ENCODE assay signal across 25 cellular contexts in genomic region chrX:53135581-53135980, GRCh38. TPM values are rescaled to one million over a fixed set of nuclear protein-coding genes. Genes with fewer than 3 reads are reported as not detected.
DNase-seq lines count a peak whose midpoint lies in the region; ATAC-seq, FAIRE-seq and TF ChIP-seq lines count a peak whose summit lies in the region.
"Had no signal": no experiment of that assay in that cellular context is flagged by ENCODE, and none has a peak within 500 bp of the region (broad histone marks: within the 10 kb centered on the region; RNA-seq: fewer than 3 reads in every experiment).

No MANE protein-coding gene starts in this region.

- H3K4me3 ChIP-seq in astrocyte (ENCODE audit: insufficient read depth, low read depth, low read length) = no peak overlapping the region
- no peak overlapping the region for H3K4me3 ChIP-seq in gastrocnemius medialis
- H3K4me3 ChIP-seq: A549; BLaER1 treated with 17β-estradiol and CSF1 and Interleukin-3, amounts not matched to agents 10 nM and 100 nM; GM23248 had no signal

- ATAC-seq in gastrocnemius medialis = peak; percentile 76 to 92
- ATAC-seq in activated CD8-positive, alpha-beta T cell treated with anti-CD3 and anti-CD28 coated beads, Interleukin-2, amount 10 ng/mL, durations not matched to agents 7 days and 5 days = no peak
- ATAC-seq: A549 had no signal

- intact Hi-C loops in gastrocnemius medialis (cut with DNase I; ENCODE audit: low total_unique reads) = no loop called here

- H3K9me3 ChIP-seq in astrocyte (ENCODE audit: insufficient read depth, low read depth, low read length) (no peaks in the 10 kb centered on the region), gastrocnemius medialis (no peaks in the 10 kb centered on the region)
- H3K9me3 ChIP-seq: A549; BE2C; BLaER1 treated with 17β-estradiol and CSF1 and Interleukin-3, amounts not matched to agents 10 nM and 100 nM had no signal

- no peaks in the 10 kb centered on the region for H3K9me3 Mint-ChIP-seq in astrocyte (ENCODE audit: unreplicated experiment)
- H3K9me3 Mint-ChIP-seq in activated CD8-positive, alpha-beta T cell treated with anti-CD3 and anti-CD28 coated beads, Interleukin-2, amount 10 ng/mL, durations not matched to agents 7 days and 5 days (ENCODE audit: insufficient read depth) = no peaks in the 10 kb centered on the region
- H3K9me3 Mint-ChIP-seq: CD4-positive, alpha-beta T cell; CD8-positive, alpha-beta memory T cell had no signal

- H3K4me1 ChIP-seq in astrocyte (ENCODE audit: insufficient read depth, low read length) (no peaks in the 10 kb centered on the region), gastrocnemius medialis (no peaks in the 10 kb centered on the region)
- H3K4me1 ChIP-seq: A549; BE2C; BLaER1 treated with 17β-estradiol and CSF1 and Interleukin-3, amounts not matched to agents 10 nM and 100 nM had no signal

- H3K36me3 ChIP-seq in astrocyte (ENCODE audit: insufficient read depth, low read length) (no peaks in the 10 kb centered on the region), gastrocnemius medialis (peaks cover 0 to 3% of the 10 kb centered on the region in 2 donors)
- H3K36me3 ChIP-seq: BE2C had no signal

- FAIRE-seq in astrocyte (lab: Jason Lieb, UNC) = peak; percentile 29
- FAIRE-seq: A549, D721Med, G401.6, GM12892, H1 had no signal

- CTCF ChIA-PET in activated CD8-positive, alpha-beta T cell treated with anti-CD3 and anti-CD28 coated beads, Interleukin-2, amount 10 ng/mL, durations not matched to agents 7 days and 5 days (lab: Charles Lee) = no interaction called here

- H3K27me3 ChIP-seq in astrocyte (ENCODE audit: insufficient read depth, low read length) (no peaks in the 10 kb centered on the region), gastrocnemius medialis (no peaks in the 10 kb centered on the region)
- H3K27me3 ChIP-seq: BE2C had no signal

- no peak for TF ChIP-seq POLR2A in gastrocnemius medialis (IDR thresholded peaks at IDR 0.05)

- no peaks in the 10 kb centered on the region for H3K4me1 Mint-ChIP-seq in astrocyte (ENCODE audit: low read depth, unreplicated experiment)
- peaks cover 6% of the 10 kb centered on the region for H3K4me1 Mint-ChIP-seq in activated CD8-positive, alpha-beta T cell treated with anti-CD3 and anti-CD28 coated beads, Interleukin-2, amount 10 ng/mL, durations not matched to agents 7 days and 5 days (ENCODE audit: low read depth)
- H3K4me1 Mint-ChIP-seq: CD8-positive, alpha-beta memory T cell had no signal

- POLR2A ChIA-PET in activated CD8-positive, alpha-beta T cell treated with anti-CD3 and anti-CD28 coated beads, Interleukin-2, amount 10 ng/mL, durations not matched to agents 7 days and 5 days (lab: Charles Lee) = no interaction called here

- in situ Hi-C loops in gastrocnemius medialis (cut with MboI; ENCODE audit: low sequenced_read_pairs in 4 of 4) = no loop called here

- H2AFZ ChIP-seq in astrocyte (ENCODE audit: low read depth, low read length) = no peak overlapping the region
- H2AFZ ChIP-seq: GM23248 had no signal

- H4K20me1 ChIP-seq in astrocyte (ENCODE audit: insufficient read depth, low read length) = no peaks in the 10 kb centered on the region

- no peak overlapping the region for H3K27ac Mint-ChIP-seq in astrocyte (ENCODE audit: unreplicated experiment)
- no peak overlapping the region for H3K27ac Mint-ChIP-seq in activated CD8-positive, alpha-beta T cell treated with anti-CD3 and anti-CD28 coated beads, Interleukin-2, amount 10 ng/mL, durations not matched to agents 7 days and 5 days
- H3K27ac Mint-ChIP-seq: CD14-positive monocyte; CD4-positive, alpha-beta T cell; CD8-positive, alpha-beta memory T cell had no signal

- no peaks in the 10 kb centered on the region for H3K79me2 ChIP-seq in astrocyte (ENCODE audit: insufficient read depth, low read length)

- no peak overlapping the region for H3K4me3 Mint-ChIP-seq in astrocyte (ENCODE audit: unreplicated experiment)
- H3K4me3 Mint-ChIP-seq in activated CD8-positive, alpha-beta T cell treated with anti-CD3 and anti-CD28 coated beads, Interleukin-2, amount 10 ng/mL, durations not matched to agents 7 days and 5 days = no peak overlapping the region
- H3K4me3 Mint-ChIP-seq: CD14-positive monocyte; CD4-positive, alpha-beta T cell; CD8-positive, alpha-beta memory T cell had no signal

- no peak overlapping the region for H3K27ac ChIP-seq in astrocyte (ENCODE audit: low read depth, low read length)
- H3K27ac ChIP-seq in gastrocnemius medialis = peak overlapping the region in 3 of 4 donors; percentile 36 to 59 (median 59)
- H3K27ac ChIP-seq: A549; BLaER1 treated with 17β-estradiol and CSF1 and Interleukin-3, amounts not matched to agents 10 nM and 100 nM; GM23248 had no signal

- no peak overlapping the region for H3K9ac ChIP-seq in astrocyte (ENCODE audit: low read length)
- H3K9ac ChIP-seq: BLaER1 treated with 17β-estradiol and CSF1 and Interleukin-3, amounts not matched to agents 10 nM and 100 nM; GM23248 had no signal

- DNase-seq in NCI-H1694 treated with DMSO at 0.1 percent for 48 hours (lab: John Stamatoyannopoulos, UW) (peak; percentile 7), NCI-H1694 (lab: John Stamatoyannopoulos, UW) (no peak), LHCN-M2 (ENCODE audit: low read depth) (peak; percentile 30), astrocyte (ENCODE audit: low read depth) (no peak), gastrocnemius medialis (peak; percentile 20 to 60), kidney glomerular epithelial cell (lab: John Stamatoyannopoulos, UW) (no peak)
- no peak for DNase-seq in activated CD8-positive, alpha-beta T cell treated with anti-CD3 and anti-CD28 coated beads, Interleukin-2, amount 10 ng/mL, durations not matched to agents 7 days and 5 days
- DNase-seq: 8988T; ACHN; AML-193; BE2C; CD4-positive, alpha-beta T cell; CD8-positive, alpha-beta memory T cell; DMS153; DND-41; GM23248; H7; HCEC 1CT had no signal

- H3K4me2 ChIP-seq in astrocyte (ENCODE audit: low read length) = no peak overlapping the region
- H3K4me2 ChIP-seq: A549; BLaER1 treated with 17β-estradiol and CSF1 and Interleukin-3, amounts not matched to agents 10 nM and 100 nM had no signal

- no peak for TF ChIP-seq CTCF in astrocyte (IDR thresholded peaks at IDR 0.05; ENCODE audit: insufficient read depth, low read depth, low read length)
- TF ChIP-seq CTCF in gastrocnemius medialis (IDR thresholded peaks at IDR 0.05 in 4 of 5, conservative IDR thresholded peaks at IDR 0.05 in 1 of 5) = no peak

- no peaks in the 10 kb centered on the region for H3K27me3 Mint-ChIP-seq in astrocyte (ENCODE audit: low read depth, unreplicated experiment)
- no peaks in the 10 kb centered on the region for H3K27me3 Mint-ChIP-seq in activated CD8-positive, alpha-beta T cell treated with anti-CD3 and anti-CD28 coated beads, Interleukin-2, amount 10 ng/mL, durations not matched to agents 7 days and 5 days (ENCODE audit: low read depth)
- H3K27me3 Mint-ChIP-seq: CD4-positive, alpha-beta T cell had no signal

- no peaks in the 10 kb centered on the region for H3K36me3 Mint-ChIP-seq in astrocyte (ENCODE audit: low read depth, unreplicated experiment)
- H3K36me3 Mint-ChIP-seq in activated CD8-positive, alpha-beta T cell treated with anti-CD3 and anti-CD28 coated beads, Interleukin-2, amount 10 ng/mL, durations not matched to agents 7 days and 5 days (ENCODE audit: low read depth) = peaks cover 1% of the 10 kb centered on the region

RNA-seq across cellular contexts. Expression of gene KANTR, which starts 41.6 kb away (rescaled TPM):
- total RNA-seq in LHCN-M2 (2014; rRNA removed) = 1.2 and 1.8 TPM in 2 replicates
- 0.83 TPM for polyA plus RNA-seq in LHCN-M2 (2012)
- 5.9 and 6.8 TPM in 2 replicates for total RNA-seq in astrocyte
- total RNA-seq in gastrocnemius medialis = 10 to 100 TPM in 2 of 4 donors, 1 to 10 TPM in 2; 3.0 to 13.0 (median 7.4) TPM
- total RNA-seq in activated CD8-positive, alpha-beta T cell treated with anti-CD3 and anti-CD28 coated beads, Interleukin-2, amount 10 ng/mL, durations not matched to agents 7 days and 5 days = 10 to 100 TPM; 11.5 to 11.6 TPM

RNA-seq across cellular contexts. Expression of gene TSPYL2, which starts 53.4 kb away (rescaled TPM):
- 13.5 and 14.0 TPM in 2 replicates for total RNA-seq in LHCN-M2 (2014; rRNA removed)
- 11.6 TPM for polyA plus RNA-seq in LHCN-M2 (2012)
- 30.7 and 31.5 TPM in 2 replicates for total RNA-seq in astrocyte
- total RNA-seq in gastrocnemius medialis = 100 to 1,000 TPM in 1 of 4 donors, 10 to 100 TPM in 3; 46.7 to 161 (median 78.6) TPM
- total RNA-seq in activated CD8-positive, alpha-beta T cell treated with anti-CD3 and anti-CD28 coated beads, Interleukin-2, amount 10 ng/mL, durations not matched to agents 7 days and 5 days = 10 to 100 TPM; 18.1 to 20.0 TPM

Comparison
In these comparisons a context has a peak if more than half of its experiments do, and no peak if none do; other contexts are left out.
1. DNase-seq: peak in NCI-H1694 treated with DMSO at 0.1 percent for 48 hours (single experiment), LHCN-M2 (single experiment) and gastrocnemius medialis (2 of 2); none in NCI-H1694 (single experiment), astrocyte (single experiment), kidney glomerular epithelial cell (single experiment) and activated CD8-positive, alpha-beta T cell treated with anti-CD3 and anti-CD28 coated beads, Interleukin-2, amount 10 ng/mL, durations not matched to agents 7 days and 5 days (single experiment).